ENCODE assay signal across 9 cellular contexts in the genomic region with DNA sequence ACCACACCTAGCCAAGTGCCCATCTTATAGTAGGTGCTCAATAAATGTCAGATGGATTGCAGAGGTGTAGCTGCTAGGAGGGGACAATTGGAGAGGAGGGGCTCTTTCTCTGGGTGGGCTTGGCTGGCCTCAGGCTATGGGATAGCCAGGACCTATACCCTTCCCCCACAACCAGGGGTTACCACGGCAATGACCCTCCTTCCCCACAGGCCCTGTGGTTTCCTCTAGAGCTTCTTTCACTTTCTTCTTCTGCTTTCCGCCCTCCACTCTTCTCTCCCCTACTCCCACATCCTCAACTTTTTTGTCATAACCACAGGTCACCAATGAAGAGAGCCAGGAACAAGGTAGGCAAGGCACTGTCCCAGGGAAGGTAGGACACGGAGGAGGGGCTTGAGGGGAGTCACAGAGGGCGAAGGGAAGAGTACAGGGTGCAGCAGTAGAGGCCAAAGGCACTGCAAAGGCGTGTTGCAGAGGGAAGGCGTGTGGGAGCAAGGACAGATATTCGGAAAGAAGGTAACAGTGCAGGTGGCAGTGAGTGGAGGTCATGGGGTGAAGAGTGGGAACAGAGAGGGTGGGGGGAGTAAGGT. TPM values are rescaled to one million over a fixed set of nuclear protein-coding genes. Genes with fewer than 3 reads are reported as not detected.
DNase-seq lines count a peak whose midpoint lies in the region; ATAC-seq and FAIRE-seq lines count a peak whose summit lies in the region.
"Had no signal": no experiment of that assay in that cellular context is flagged by ENCODE, and none has a peak within 500 bp of the region (broad histone marks: within the 10 kb centered on the region; RNA-seq: fewer than 3 reads in every experiment).

No MANE protein-coding gene starts in this region.

- H3K27me3 Mint-ChIP-seq in CD4-positive, CD25-positive, alpha-beta regulatory T cell, result no peaks in the 10 kb centered on the region

- H3K4me1 ChIP-seq in CD4-positive, CD25-positive, alpha-beta regulatory T cell (ENCODE audit: control insufficient read depth, insufficient read depth, low read length, poor library complexity, severe bottlenecking), result peaks cover 62% of the 10 kb centered on the region

- H3K36me3 Mint-ChIP-seq in CD4-positive, CD25-positive, alpha-beta regulatory T cell, result peaks cover 15% of the 10 kb centered on the region

- H3K4me3 ChIP-seq in CD4-positive, CD25-positive, alpha-beta regulatory T cell (ENCODE audit: low read depth, low read length), result peak overlapping the region; percentile 62

- no peaks in the 10 kb centered on the region for H3K9me3 ChIP-seq in CD4-positive, CD25-positive, alpha-beta regulatory T cell (ENCODE audit: control insufficient read depth in 2 of 2, low read length in 2 of 2)

- peak in 1 of 3 donors; percentile 75 for DNase-seq in CD4-positive, CD25-positive, alpha-beta regulatory T cell
- no peak for DNase-seq in GM19239 (ENCODE audit: insufficient read length, low spot score)
- peak; percentile 58 for DNase-seq in NAMALWA (ENCODE audit: low spot score)
- DNase-seq in dermis blood vessel endothelial cell, result no peak
- DNase-seq in iPS-NIHi7 (ENCODE audit: extremely low spot score), result no peak
- no peak for DNase-seq in retina
- DNase-seq: NCI-H524 had no signal

- no peaks in the 10 kb centered on the region for H3K27me3 ChIP-seq in CD4-positive, CD25-positive, alpha-beta regulatory T cell (ENCODE audit: control insufficient read depth, insufficient read depth, low read length)

- H3K36me3 ChIP-seq in CD4-positive, CD25-positive, alpha-beta regulatory T cell (ENCODE audit: control insufficient read depth, insufficient read depth, low read length), result peaks cover 23% of the 10 kb centered on the region

- H3K4me3 Mint-ChIP-seq in CD4-positive, CD25-positive, alpha-beta regulatory T cell, result peak overlapping the region; percentile 88 to 93 (median 91)

- peak overlapping the region; percentile 74 for H3K27ac ChIP-seq in CD4-positive, CD25-positive, alpha-beta regulatory T cell (ENCODE audit: insufficient read depth, low read length, poor library complexity, severe bottlenecking)

- no peaks in the 10 kb centered on the region for H3K9me3 Mint-ChIP-seq in CD4-positive, CD25-positive, alpha-beta regulatory T cell

- H3K4me1 Mint-ChIP-seq in CD4-positive, CD25-positive, alpha-beta regulatory T cell, result peaks cover 16 to 73% (median 52%) of the 10 kb centered on the region in 4 donors

- peak; percentile 88 for FAIRE-seq in GM19239 (lab: Jason Lieb, UNC)

- peak overlapping the region; percentile 90 to 99 (median 92) for H3K27ac Mint-ChIP-seq in CD4-positive, CD25-positive, alpha-beta regulatory T cell

- ATAC-seq in CD4-positive, CD25-positive, alpha-beta regulatory T cell (ENCODE audit: low read depth in 2 of 2), result peak; percentile 26
- ATAC-seq in esophagus mucosa (peak; percentile 4), HG02571 (IDR thresholded peaks at IDR 0.05; ENCODE audit: unreplicated experiment) (no peak)

RNA-seq across cellular contexts. Expression of gene ITGB7, which starts 1.9 kb away (rescaled TPM):
- total RNA-seq in CD4-positive, CD25-positive, alpha-beta regulatory T cell, result 297 TPM
- 100 to 1,000 TPM; 279 to 382 (median 330) TPM for polyA plus RNA-seq in CD4-positive, CD25-positive, alpha-beta regulatory T cell
- total RNA-seq in esophagus mucosa, result 7.0 TPM
- 0.19 and 0.34 TPM in 2 replicates for total RNA-seq in dermis blood vessel endothelial cell

RNA-seq across cellular contexts. Expression of gene RARG, which starts 23.0 kb away (rescaled TPM):
- total RNA-seq in CD4-positive, CD25-positive, alpha-beta regulatory T cell, result 16.8 TPM
- polyA plus RNA-seq in CD4-positive, CD25-positive, alpha-beta regulatory T cell, result 1 to 10 TPM; 1.5 to 5.1 (median 2.4) TPM
- 168 TPM for total RNA-seq in esophagus mucosa
- 11.7 and 17.7 TPM in 2 replicates for total RNA-seq in dermis blood vessel endothelial cell

RNA-seq across cellular contexts. Expression of gene CSAD, which starts 28.2 kb away (rescaled TPM):
- total RNA-seq in CD4-positive, CD25-positive, alpha-beta regulatory T cell, result 68.0 TPM
- 1 to 10 TPM; 1.2 to 2.3 (median 1.6) TPM for polyA plus RNA-seq in CD4-positive, CD25-positive, alpha-beta regulatory T cell
- 17.1 TPM for total RNA-seq in esophagus mucosa
- 2.9 and 6.5 TPM in 2 replicates for total RNA-seq in dermis blood vessel endothelial cell

RNA-seq across cellular contexts. Expression of gene ZNF740, which starts 28.4 kb away (rescaled TPM):
- total RNA-seq in CD4-positive, CD25-positive, alpha-beta regulatory T cell, result 32.6 TPM
- polyA plus RNA-seq in CD4-positive, CD25-positive, alpha-beta regulatory T cell, result 1 to 10 TPM; 2.3 to 3.1 (median 2.7) TPM
- total RNA-seq in esophagus mucosa (19.6 TPM), dermis blood vessel endothelial cell (13.0 and 14.5 TPM in 2 replicates)

RNA-seq across cellular contexts. Expression of gene ESPL1, which starts 59.1 kb away (rescaled TPM):
- 2.7 TPM for total RNA-seq in CD4-positive, CD25-positive, alpha-beta regulatory T cell
- polyA plus RNA-seq in CD4-positive, CD25-positive, alpha-beta regulatory T cell, result under 1 TPM in 3 of 4 donors, not detected in 1; 0.05 to 0.24 (median 0.11) TPM
- 33.8 TPM for total RNA-seq in esophagus mucosa
- 4.8 and 16.5 TPM in 2 replicates for total RNA-seq in dermis blood vessel endothelial cell

Comparison
In these comparisons a context has a peak if more than half of its experiments do, and no peak if none do; other contexts are left out.
1. RNA of gene ITGB7, which starts 1.9 kb away (total RNA-seq): 297 TPM in CD4-positive, CD25-positive, alpha-beta regulatory T cell (single experiment); 7.0 TPM in esophagus mucosa (single experiment) and 0.19 to 0.34 TPM in dermis blood vessel endothelial cell; every median in the first group is over 10 times any median in the second.